ENCODE assay signal across 23 cellular contexts in genomic region chr17:58535431-58535830, GRCh38. TPM values are rescaled to one million over a fixed set of nuclear protein-coding genes. Genes with fewer than 3 reads are reported as not detected.
DNase-seq lines count a peak whose midpoint lies in the region; ATAC-seq, FAIRE-seq and TF ChIP-seq lines count a peak whose summit lies in the region.
"Had no signal": no experiment of that assay in that cellular context is flagged by ENCODE, and none has a peak within 500 bp of the region (broad histone marks: within the 10 kb centered on the region; RNA-seq: fewer than 3 reads in every experiment).

No MANE protein-coding gene starts in this region.

- H2BK15ac ChIP-seq in mesenchymal stem cell (ENCODE audit: low read depth, poor library complexity, severe bottlenecking), result no peak overlapping the region

- no peaks in the 10 kb centered on the region for H3K9me3 ChIP-seq in K562 (replicated peaks; ENCODE audit: control insufficient read depth, insufficient read depth, low read depth, low read length)
- no peaks in the 10 kb centered on the region for H3K9me3 ChIP-seq in mesenchymal stem cell (ENCODE audit: control insufficient read depth, low read length)
- no peaks in the 10 kb centered on the region for H3K9me3 ChIP-seq in left lung
- H3K9me3 ChIP-seq: gastroesophageal sphincter, pancreas, spleen, stomach had no signal

- H3K27me3 ChIP-seq in K562 (ENCODE audit: control insufficient read depth in 2 of 2, insufficient read depth in 2 of 2, low read length in 2 of 2), result peaks cover 2 to 24% of the 10 kb centered on the region in 2 experiments; a peak in 4 of 5 replicates
- H3K27me3 ChIP-seq in mesenchymal stem cell (ENCODE audit: control insufficient read depth in 1 of 2, insufficient read depth in 1 of 2, low read length in 2 of 2), result peaks cover 73 to 83% of the 10 kb centered on the region in 2 experiments
- peaks cover 0 to 22% of the 10 kb centered on the region in 2 donors for H3K27me3 ChIP-seq in left lung
- H3K27me3 ChIP-seq: gastroesophageal sphincter, pancreas had no signal

- H3K9me1 ChIP-seq in K562 (ENCODE audit: control insufficient read depth, insufficient read depth, low read length), result no peaks in the 10 kb centered on the region

- H3K9ac ChIP-seq in K562 (ENCODE audit: insufficient read depth in 1 of 2, low read depth in 2 of 2, low read length in 2 of 2) (no peak overlapping the region), mesenchymal stem cell (ENCODE audit: low read length) (no peak overlapping the region)

- no peak for DNase-seq in CD14-positive monocyte (ENCODE audit: low spot score)
- DNase-seq in HT1080 (ENCODE audit: low read depth), result peak; percentile 68
- no peak for DNase-seq in K562 (ENCODE audit: extremely low read depth in 1 of 4, low spot score in 3 of 4)
- DNase-seq in mesenchymal stem cell, result peak; percentile 27
- no peak for DNase-seq in NCI-H187 treated with DMSO at 0.1 percent for 48 hours (lab: John Stamatoyannopoulos, UW)
- DNase-seq in left lung, result no peak
- DNase-seq: activated CD4-positive, CD25-positive, alpha-beta regulatory T cell; activated CD8-positive, alpha-beta memory T cell treated with anti-CD3 and anti-CD28 coated beads, Interleukin-2, amount 10 ng/mL, durations not matched to agents 7 days and 5 days; activated effector memory CD4-positive, alpha-beta T cell treated with anti-CD3 and anti-CD28 coated beads, Interleukin-2, amount 50 U/mL, for 16 hours; effector memory CD4-positive, alpha-beta T cell; NCI-H2081; NCI-H526 treated with DMSO at 0.1 percent for 48 hours; pancreas; stomach; T-cell had no signal

- no peak overlapping the region for H2AK5ac ChIP-seq in mesenchymal stem cell (ENCODE audit: low read length, severe bottlenecking)

- peaks cover 0 to 2% (median 0%) of the 10 kb centered on the region in 7 donors for H3K9me3 Mint-ChIP-seq in CD14-positive monocyte
- H3K9me3 Mint-ChIP-seq: brain, T-cell had no signal

- peaks cover 20 to 30% (median 24%) of the 10 kb centered on the region in 3 donors for H3K27me3 Mint-ChIP-seq in CD14-positive monocyte (ENCODE audit: low read depth in 3 of 3)

- peaks cover 2 to 12% of the 10 kb centered on the region in 2 donors for H3K36me3 Mint-ChIP-seq in CD14-positive monocyte
- H3K36me3 Mint-ChIP-seq: activated CD8-positive, alpha-beta memory T cell treated with anti-CD3 and anti-CD28 coated beads, Interleukin-2, amount 10 ng/mL, durations not matched to agents 7 days and 5 days; brain; T-cell had no signal

- no peaks in the 10 kb centered on the region for H3K79me2 ChIP-seq in K562 (ENCODE audit: control insufficient read depth, insufficient read depth, low read length)

- H2BK5ac ChIP-seq in mesenchymal stem cell (ENCODE audit: low read depth, low read length, poor library complexity, severe bottlenecking), result no peak overlapping the region

- H3K4me3 ChIP-seq in K562, result no peak overlapping the region
- no peak overlapping the region for H3K4me3 ChIP-seq in mesenchymal stem cell (ENCODE audit: insufficient read depth in 1 of 2, low read depth in 1 of 2, low read length in 2 of 2)
- no peak overlapping the region for H3K4me3 ChIP-seq in left lung
- H3K4me3 ChIP-seq: gastroesophageal sphincter, pancreas, spleen, stomach had no signal

- CTCF ChIA-PET in K562 (lab: Yijun Ruan, JAX; ENCODE audit: low intra/inter-chr PET ratio), result no interaction called here

- H3K18ac ChIP-seq in mesenchymal stem cell (ENCODE audit: low read depth in 1 of 2, low read length in 2 of 2), result peak overlapping the region in 1 of 2 experiments; percentile 11

- TF ChIP-seq CTCF in CD14-positive monocyte (IDR thresholded peaks at IDR 0.05), result no peak
- TF ChIP-seq CTCF in K562 (IDR thresholded peaks at IDR 0.05 in 2 of 3, conservative IDR thresholded peaks at IDR 0.05 in 1 of 3; ENCODE audit: insufficient read depth in 2 of 3, low read depth in 1 of 3, low read length in 3 of 3), result no peak
- TF ChIP-seq CTCF in left lung (IDR thresholded peaks at IDR 0.05), result no peak

- no peak overlapping the region for H4K8ac ChIP-seq in mesenchymal stem cell (ENCODE audit: low read length)

- peak overlapping the region in 1 of 2 donors; percentile 35 for H3K4me3 Mint-ChIP-seq in CD14-positive monocyte
- H3K4me3 Mint-ChIP-seq: activated CD8-positive, alpha-beta memory T cell treated with anti-CD3 and anti-CD28 coated beads, Interleukin-2, amount 10 ng/mL, durations not matched to agents 7 days and 5 days; T-cell had no signal

- H3K23ac ChIP-seq in mesenchymal stem cell (ENCODE audit: low read length in 2 of 2), result no peak overlapping the region

- H3K4me2 ChIP-seq in K562 (ENCODE audit: insufficient read depth, low read length), result no peak overlapping the region
- no peak overlapping the region for H3K4me2 ChIP-seq in mesenchymal stem cell (ENCODE audit: low read length, poor library complexity, severe bottlenecking)

- H3K27ac ChIP-seq in K562 (ENCODE audit: extremely low read depth, low read depth, low read length) (no peak overlapping the region), mesenchymal stem cell (ENCODE audit: low read length, poor library complexity, severe bottlenecking) (no peak overlapping the region), left lung (no peak overlapping the region)
- H3K27ac ChIP-seq: C4-2B, gastroesophageal sphincter, pancreas, stomach had no signal

- no peaks in the 10 kb centered on the region for H3K79me1 ChIP-seq in mesenchymal stem cell (replicated peaks; ENCODE audit: low read length, poor library complexity, severe bottlenecking)

- 3% methylated on average over 2 of the region's 2 CpGs for WGBS in K562 (ENCODE audit: insufficient coverage, low coverage, missing lambda C conversion rate)
- WGBS in mesenchymal stem cell, result 94% methylated on average over 2 of the region's 2 CpGs

- peak; percentile 51 for FAIRE-seq in K562 (lab: Jason Lieb, UNC)
- FAIRE-seq: G401.6, pancreas had no signal

- no peak overlapping the region for H4K91ac ChIP-seq in mesenchymal stem cell (ENCODE audit: low read length)

- no peak for TF ChIP-seq RAD21 in K562 (CRISPR knock-in tag; conservative IDR thresholded peaks at IDR 0.05 in 1 of 2, IDR thresholded peaks at IDR 0.05 in 1 of 2)

- no peak overlapping the region for H2BK120ac ChIP-seq in mesenchymal stem cell (ENCODE audit: low read depth, low read length)

- peak overlapping the region; percentile 88 to 98 (median 94) for H3K27ac Mint-ChIP-seq in CD14-positive monocyte
- H3K27ac Mint-ChIP-seq: activated CD8-positive, alpha-beta memory T cell treated with anti-CD3 and anti-CD28 coated beads, Interleukin-2, amount 10 ng/mL, durations not matched to agents 7 days and 5 days; T-cell had no signal

- no peak overlapping the region for H2BK12ac ChIP-seq in mesenchymal stem cell (ENCODE audit: low read length in 2 of 2)

- TF ChIP-seq POLR2A in K562 (conservative IDR thresholded peaks at IDR 0.05), result no peak

- no peak for TF ChIP-seq EP300 in K562 (IDR thresholded peaks at IDR 0.05; ENCODE audit: low read length)

- peaks cover 4% of the 10 kb centered on the region for H4K20me1 ChIP-seq in K562 (replicated peaks; ENCODE audit: control insufficient read depth, insufficient read depth, low read length)

- BruUV-seq in K562 (replicated peaks; lab: Mats Ljungman, UMichigan), result no TSS peak

- POLR2A ChIA-PET in K562 (lab: Yijun Ruan, JAX), result interaction anchor here (0.7 to 1.6 kb wide), 3 partner anchors 13 to 96 kb away, joined by 3 to 5 read pairs (median 4); no protein-coding TSS in a partner anchor

- H3K36me3 ChIP-seq in K562 (ENCODE audit: control insufficient read depth, insufficient read depth, low read length), result no peaks in the 10 kb centered on the region
- no peaks in the 10 kb centered on the region for H3K36me3 ChIP-seq in mesenchymal stem cell (ENCODE audit: control insufficient read depth in 1 of 2, insufficient read depth in 2 of 2, low read depth in 1 of 2, low read length in 2 of 2)
- H3K36me3 ChIP-seq in left lung, result no peaks in the 10 kb centered on the region
- H3K36me3 ChIP-seq: gastroesophageal sphincter, pancreas, spleen, stomach had no signal

- no peak overlapping the region for H3K14ac ChIP-seq in mesenchymal stem cell (ENCODE audit: low read length in 2 of 2)

- in situ Hi-C loops in K562 (cut with MboI), result no loop called here

- H3K4ac ChIP-seq in mesenchymal stem cell (ENCODE audit: low read depth in 1 of 2, low read length in 2 of 2), result peak overlapping the region in 1 of 2 experiments; percentile 18

- peak overlapping the region; percentile 43; the same call in 1 of the 2 replicates for H2AFZ ChIP-seq in K562 (ENCODE audit: low read depth, low read length)
- no peak overlapping the region for H2AFZ ChIP-seq in mesenchymal stem cell (ENCODE audit: low read depth, low read length)

- intact Hi-C loops in CD14-positive monocyte (cut with micrococcal nuclease) (no loop called here), K562 (cut with micrococcal nuclease) (no loop called here), left lung (cut with DNase I) (no loop called here)

- H3K4me1 Mint-ChIP-seq in CD14-positive monocyte, result peaks cover 58% of the 10 kb centered on the region
- H3K4me1 Mint-ChIP-seq: activated CD8-positive, alpha-beta memory T cell treated with anti-CD3 and anti-CD28 coated beads, Interleukin-2, amount 10 ng/mL, durations not matched to agents 7 days and 5 days had no signal

- H3K4me1 ChIP-seq in K562 (replicated peaks in 1 of 2; ENCODE audit: control insufficient read depth in 2 of 2, insufficient read depth in 2 of 2, low read length in 2 of 2), result peaks cover 10 to 22% of the 10 kb centered on the region in 2 experiments
- peaks cover 10% of the 10 kb centered on the region for H3K4me1 ChIP-seq in mesenchymal stem cell (ENCODE audit: control insufficient read depth, insufficient read depth, low read depth, low read length)
- peaks cover 4 to 41% of the 10 kb centered on the region in 2 donors for H3K4me1 ChIP-seq in left lung
- H3K4me1 ChIP-seq: pancreas had no signal

- ATAC-seq in K562, result no peak
- no peak for ATAC-seq in left lung
- ATAC-seq in GM18519 (IDR thresholded peaks at IDR 0.05; ENCODE audit: low FRiP score, unreplicated experiment), result no peak
- no peak for ATAC-seq in GM19452 (IDR thresholded peaks at IDR 0.05; ENCODE audit: unreplicated experiment)
- ATAC-seq: activated CD8-positive, alpha-beta memory T cell treated with anti-CD3 and anti-CD28 coated beads, Interleukin-2, amount 10 ng/mL, durations not matched to agents 7 days and 5 days; gastroesophageal sphincter; Panc1; T-cell had no signal

RNA-seq across cellular contexts. Expression of gene MTMR4, which starts 21.0 kb away (rescaled TPM):
- polyA plus RNA-seq in CD14-positive monocyte, result 1 to 10 TPM; 7.2 to 8.4 TPM
- 32.3 and 34.4 TPM in 2 replicates for total RNA-seq in HT1080 (2014; rRNA removed; shearing (Covaris generic))
- polyA plus RNA-seq in HT1080 (2015; cell fraction: cytosol; rRNA removed), result 17.1 and 20.7 TPM in 2 replicates
- polyA plus RNA-seq in HT1080 (2015; cell fraction: nucleus; rRNA removed), result 26.7 and 27.1 TPM in 2 replicates
- total RNA-seq in K562 (2011; cell fraction: chromatin; rRNA removed; ENCODE audit: low replicate concordance), result 160 and 172 TPM in 2 replicates
- total RNA-seq in K562 (2011; cell fraction: nucleolus; rRNA removed), result 62.4 and 79.2 TPM in 2 replicates
- total RNA-seq in K562 (2011; cell fraction: nucleoplasm; rRNA removed), result 88.1 and 88.9 TPM in 2 replicates
- 28.7 and 40.9 TPM in 2 replicates for total RNA-seq in K562 (2014; rRNA removed)
- total RNA-seq in K562 (2014; rRNA removed; fragmentation: Illumina TruSeq; extraction: Trizol), result 28.4 and 28.5 TPM in 2 replicates
- total RNA-seq in K562 (2015; rRNA removed; fragmentation: Illumina TruSeq; extraction: Trizol), result 32.5 and 35.9 TPM in 2 replicates
- 43.7 and 45.7 TPM in 2 replicates for total RNA-seq in K562 (2021)
- 44.6 and 57.3 TPM in 2 replicates for polyA plus RNA-seq in K562 (2011; rRNA removed)
- polyA plus RNA-seq in K562 (2011; cell fraction: cytosol; rRNA removed), result 29.4 and 34.9 TPM in 2 replicates
- 111 TPM in 2 replicates for polyA plus RNA-seq in K562 (2011; cell fraction: nucleus; rRNA removed)
- polyA plus RNA-seq in K562 (2012), result 15.8 and 19.3 TPM in 2 replicates
- polyA plus RNA-seq in K562 (2014; fragmentation: Illumina TruSeq; extraction: Trizol), result 25.7 and 29.4 TPM in 2 replicates
- polyA plus RNA-seq in K562 (2014; fragmentation: Nextera tagmentation; extraction: Ambion mirVana), result 1 to 10 TPM; 8.8 to 9.1 TPM
- 22.7 and 27.4 TPM in 2 replicates for polyA plus RNA-seq in K562 (2014; rRNA removed)
- 86.8 and 126 TPM in 2 replicates for polyA minus RNA-seq in K562 (2011; rRNA and poly(A)+ RNA removed)
- 29.8 and 38.3 TPM in 2 replicates for polyA minus RNA-seq in K562 (2011; cell fraction: cytosol; rRNA and poly(A)+ RNA removed)
- 23.7 and 38.2 TPM in 2 replicates for polyA minus RNA-seq in K562 (2011; cell fraction: nucleus; rRNA and poly(A)+ RNA removed)
- polyA plus RNA-seq in mesenchymal stem cell (2013, experiment 1 of 2), result 13.8 TPM
- 12.8 TPM for polyA plus RNA-seq in mesenchymal stem cell (2013, experiment 2 of 2)
- total RNA-seq in left lung, result 10 to 100 TPM; 33.6 to 43.4 TPM

RNA-seq across cellular contexts. Expression of gene HSF5, which starts 47.2 kb away (rescaled TPM):
- polyA plus RNA-seq in CD14-positive monocyte, result under 1 TPM in 1 of 2 donors, not detected in 1; 0.07 TPM
- not detected in 2 replicates for total RNA-seq in HT1080 (2014; rRNA removed; shearing (Covaris generic))
- polyA plus RNA-seq in HT1080 (2015; cell fraction: cytosol; rRNA removed), result not detected in 2 replicates
- polyA plus RNA-seq in HT1080 (2015; cell fraction: nucleus; rRNA removed), result not detected in 2 replicates
- 0.07 TPM in 1 of 2 replicates, not detected in the other for total RNA-seq in K562 (2011; cell fraction: chromatin; rRNA removed; ENCODE audit: low replicate concordance)
- under 0.01 and 0.13 TPM in 2 replicates for total RNA-seq in K562 (2011; cell fraction: nucleolus; rRNA removed)
- 0.15 TPM in 1 of 2 replicates, not detected in the other for total RNA-seq in K562 (2011; cell fraction: nucleoplasm; rRNA removed)
- not detected in 2 replicates for total RNA-seq in K562 (2014; rRNA removed)
- total RNA-seq in K562 (2014; rRNA removed; fragmentation: Illumina TruSeq; extraction: Trizol), result not detected in 2 replicates
- not detected in 2 replicates for total RNA-seq in K562 (2015; rRNA removed; fragmentation: Illumina TruSeq; extraction: Trizol)
- total RNA-seq in K562 (2021), result not detected in 2 replicates
- not detected in 2 replicates for polyA plus RNA-seq in K562 (2011; rRNA removed)
- not detected in 2 replicates for polyA plus RNA-seq in K562 (2011; cell fraction: cytosol; rRNA removed)
- polyA plus RNA-seq in K562 (2011; cell fraction: nucleus; rRNA removed), result not detected in 2 replicates
- not detected in 2 replicates for polyA plus RNA-seq in K562 (2012)
- not detected in 2 replicates for polyA plus RNA-seq in K562 (2014; fragmentation: Illumina TruSeq; extraction: Trizol)
- polyA plus RNA-seq in K562 (2014; fragmentation: Nextera tagmentation; extraction: Ambion mirVana), result not detected
- polyA plus RNA-seq in K562 (2014; rRNA removed), result 0.04 TPM in 1 of 2 replicates, not detected in the other
- not detected in 2 replicates for polyA minus RNA-seq in K562 (2011; rRNA and poly(A)+ RNA removed)
- not detected in 2 replicates for polyA minus RNA-seq in K562 (2011; cell fraction: cytosol; rRNA and poly(A)+ RNA removed)
- not detected in 2 replicates for polyA minus RNA-seq in K562 (2011; cell fraction: nucleus; rRNA and poly(A)+ RNA removed)
- polyA plus RNA-seq in mesenchymal stem cell (2013, experiment 1 of 2), result 0.01 TPM
- not detected for polyA plus RNA-seq in mesenchymal stem cell (2013, experiment 2 of 2)
- under 1 TPM; 0.08 to 0.15 TPM for total RNA-seq in left lung
- polyA plus RNA-seq: pancreas, stomach had no signal

Comparison
In these comparisons a context has a peak if more than half of its experiments do, and no peak if none do; other contexts are left out.
1. DNase-seq: peak in HT1080 (single experiment) and mesenchymal stem cell (single experiment); none in CD14-positive monocyte (single experiment), K562 (0 of 4), NCI-H187 treated with DMSO at 0.1 percent for 48 hours (single experiment) and left lung (0 of 2).